ENCODE assay signal across 21 cellular contexts in the genomic region with DNA sequence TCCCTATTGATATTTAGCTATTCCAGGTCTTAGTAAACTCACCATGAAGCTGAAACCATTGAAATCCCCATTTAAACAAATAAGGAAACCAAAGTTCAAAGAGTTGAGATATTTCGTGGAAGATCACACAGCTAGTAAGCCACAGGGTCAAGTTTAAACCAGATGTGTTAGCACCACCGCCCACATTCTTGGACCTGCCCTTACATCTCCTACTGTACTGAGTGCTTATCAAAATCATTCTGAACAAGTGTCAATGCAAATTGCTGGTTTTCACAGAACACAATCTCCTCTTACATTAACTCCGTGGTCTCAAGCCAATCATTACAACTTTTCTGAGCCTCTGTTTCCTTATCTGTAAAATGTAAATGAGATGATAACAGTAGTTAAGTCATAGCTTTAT.
A peak's percentile ranks its signal among the peaks of the same experiment; 100 is the strongest.
DNase-seq lines count a peak whose midpoint lies in the region; ATAC-seq and TF ChIP-seq lines count a peak whose summit lies in the region.
"Had no signal": no experiment of that assay in that cellular context is flagged by ENCODE, and none has a peak within 500 bp of the region (broad histone marks: within the 10 kb centered on the region; RNA-seq: fewer than 3 reads in every experiment).

No MANE protein-coding gene starts in this region.

- no peak for TF ChIP-seq RAD21 in IMR-90 (IDR thresholded peaks at IDR 0.05; ENCODE audit: low read length)

- no peak for TF ChIP-seq CTCF in IMR-90 (conservative IDR thresholded peaks at IDR 0.05; ENCODE audit: low read depth, low read length)
- TF ChIP-seq CTCF in fibroblast of the aortic adventitia (IDR thresholded peaks at IDR 0.05; ENCODE audit: insufficient read depth, low read length), result no peak

- no peaks in the 10 kb centered on the region for H3K79me1 ChIP-seq in IMR-90 (ENCODE audit: low read depth in 1 of 2, low read length in 2 of 2)

- H3K4me3 Mint-ChIP-seq in activated naive CD4-positive, alpha-beta T cell treated with anti-CD3 and anti-CD28 coated beads for 36 hours, result no peak overlapping the region
- H3K4me3 Mint-ChIP-seq: CD4-positive, CD25-positive, alpha-beta regulatory T cell; H9; HFFc6; IgD-negative memory B cell; T-cell had no signal

- H3K4me2 ChIP-seq in IMR-90 (ENCODE audit: low read depth, low read length), result no peak overlapping the region
- H3K4me2 ChIP-seq: A549 had no signal

- ATAC-seq in HG02610 (IDR thresholded peaks at IDR 0.05; ENCODE audit: unreplicated experiment), result peak; percentile 43
- ATAC-seq in IMR-90 (ENCODE audit: low read depth), result no peak
- no peak for ATAC-seq in HG03378 (IDR thresholded peaks at IDR 0.05; ENCODE audit: unreplicated experiment)
- ATAC-seq: A549, Panc1, T-cell had no signal

- no peaks in the 10 kb centered on the region for H3K36me3 Mint-ChIP-seq in activated naive CD4-positive, alpha-beta T cell treated with anti-CD3 and anti-CD28 coated beads for 36 hours (ENCODE audit: low read depth)
- H3K36me3 Mint-ChIP-seq: CD4-positive, CD25-positive, alpha-beta regulatory T cell; IgD-negative memory B cell; T-cell had no signal

- H3K27ac ChIP-seq in IMR-90 (ENCODE audit: insufficient read depth, low read length), result no peak overlapping the region
- H3K27ac ChIP-seq: A549, HL-60 had no signal

- H3K4me1 ChIP-seq in IMR-90 (ENCODE audit: control insufficient read depth, insufficient read depth, low read length), result no peaks in the 10 kb centered on the region; the same call in 1 of the 2 replicates
- H3K4me1 ChIP-seq: A549 had no signal

- no peak for TF ChIP-seq POLR2A in IMR-90 (IDR thresholded peaks at IDR 0.05; ENCODE audit: low read depth, low read length)

- in situ Hi-C loops in IMR-90 (cut with MboI; ENCODE audit: low sequenced_read_pairs), result loop anchor here (25.0 kb wide), 1 partner anchor 667 kb away; a partner anchor contains a TSS

- no TSS peak for BruUV-seq in IMR-90 (replicated peaks; lab: Mats Ljungman, UMichigan)

- peak; percentile 11 for DNase-seq in IMR-90
- peak; percentile 36 for DNase-seq in astrocyte of the hippocampus (ENCODE audit: low read depth, low spot score)
- peak; percentile 36 for DNase-seq in fibroblast of the aortic adventitia (ENCODE audit: low read depth)
- DNase-seq in activated naive CD4-positive, alpha-beta T cell treated with anti-CD3 and anti-CD28 coated beads for 36 hours, result no peak
- no peak for DNase-seq in HuH-7.5 (ENCODE audit: low spot score)
- DNase-seq in NCI-H446 treated with DMSO at 0.1 percent for 48 hours (lab: John Stamatoyannopoulos, UW), result no peak
- DNase-seq: BE2C; CD4-positive, CD25-positive, alpha-beta regulatory T cell; DMS79; H9; HFFc6; NCI-H1694; NCI-H2081 treated with DMSO at 0.1 percent for 48 hours; NCI-H526 treated with DMSO at 0.1 percent for 48 hours; T-cell had no signal

- H2AFZ ChIP-seq in IMR-90 (replicated peaks; ENCODE audit: low read length, poor library complexity), result no peak overlapping the region

- H2AK9ac ChIP-seq in IMR-90 (replicated peaks; ENCODE audit: low read depth, low read length, poor library complexity), result no peak overlapping the region

- H2BK20ac ChIP-seq in IMR-90 (ENCODE audit: low read depth, low read length), result no peak overlapping the region

- no peak overlapping the region for H2BK5ac ChIP-seq in IMR-90 (ENCODE audit: low read depth, low read length, poor library complexity, severe bottlenecking)

- H3K27ac Mint-ChIP-seq in activated naive CD4-positive, alpha-beta T cell treated with anti-CD3 and anti-CD28 coated beads for 36 hours, result no peak overlapping the region
- H3K27ac Mint-ChIP-seq: CD4-positive, CD25-positive, alpha-beta regulatory T cell; H9; HFFc6; IgD-negative memory B cell; T-cell had no signal

- intact Hi-C loops in IMR-90 (cut with micrococcal nuclease), result no loop called here
- intact Hi-C loops in activated naive CD4-positive, alpha-beta T cell treated with anti-CD3 and anti-CD28 coated beads for 36 hours (cut with micrococcal nuclease), result no loop called here

- no peaks in the 10 kb centered on the region for H4K20me1 ChIP-seq in IMR-90 (ENCODE audit: insufficient read depth, low read length)

- H3K27me3 ChIP-seq in IMR-90 (ENCODE audit: control insufficient read depth, insufficient read depth, low read length), result no peaks in the 10 kb centered on the region
- H3K27me3 ChIP-seq: BE2C had no signal

- H3K9ac ChIP-seq in IMR-90 (ENCODE audit: low read depth, low read length), result no peak overlapping the region

- no peak overlapping the region for H3K56ac ChIP-seq in IMR-90 (ENCODE audit: extremely low read depth, insufficient read depth, low read length)

- no peaks in the 10 kb centered on the region for H3K27me3 Mint-ChIP-seq in activated naive CD4-positive, alpha-beta T cell treated with anti-CD3 and anti-CD28 coated beads for 36 hours (ENCODE audit: low read depth)
- H3K27me3 Mint-ChIP-seq: CD4-positive, CD25-positive, alpha-beta regulatory T cell; IgD-negative memory B cell; T-cell had no signal

- CTCF ChIA-PET in IMR-90 (lab: Yijun Ruan, JAX), result no interaction called here
- CTCF ChIA-PET in activated naive CD4-positive, alpha-beta T cell treated with anti-CD3 and anti-CD28 coated beads for 36 hours (lab: Charles Lee), result no interaction called here

- WGBS in IMR-90 (ENCODE audit: extremely low coverage in 2 of 2, insufficient read length in 1 of 2), 2 experiments, result no CpG with 5 or more reads among the region's 3 CpGs

- dilution Hi-C loops in IMR-90 (cut with HindIII; ENCODE audit: low sequenced_read_pairs, unreplicated experiment), result no loop called here

- no peaks in the 10 kb centered on the region for H3K9me3 ChIP-seq in IMR-90 (ENCODE audit: control insufficient read depth, insufficient read depth, low read length)
- H3K9me3 ChIP-seq: A549, BE2C had no signal

- H4K91ac ChIP-seq in IMR-90 (ENCODE audit: insufficient read depth, low read depth, low read length), result no peak overlapping the region

- POLR2A ChIA-PET in IMR-90 (lab: Charles Lee; ENCODE audit: unreplicated experiment), result no interaction called here

- no peak overlapping the region for H3K4me3 ChIP-seq in IMR-90 (ENCODE audit: insufficient read depth, low read depth, low read length)
- no peak overlapping the region for H3K4me3 ChIP-seq in fibroblast of the aortic adventitia (ENCODE audit: low read depth, low read length)
- H3K4me3 ChIP-seq: A549 had no signal

- H2BK15ac ChIP-seq in IMR-90 (ENCODE audit: low read depth, low read length), result no peak overlapping the region

- H3K14ac ChIP-seq in IMR-90 (replicated peaks; ENCODE audit: low read depth, low read length), result no peak overlapping the region

- H3K23ac ChIP-seq in IMR-90 (ENCODE audit: low read depth, low read length), result no peak overlapping the region

- H4K8ac ChIP-seq in IMR-90 (ENCODE audit: low read depth in 2 of 2, low read length in 2 of 2), result no peak overlapping the region

- no peaks in the 10 kb centered on the region for H3K9me1 ChIP-seq in IMR-90 (ENCODE audit: insufficient read depth, low read length)

- H3K4me1 Mint-ChIP-seq in activated naive CD4-positive, alpha-beta T cell treated with anti-CD3 and anti-CD28 coated beads for 36 hours (ENCODE audit: low read depth), result no peaks in the 10 kb centered on the region
- H3K4me1 Mint-ChIP-seq: CD4-positive, CD25-positive, alpha-beta regulatory T cell; IgD-negative memory B cell; T-cell had no signal

- H2BK120ac ChIP-seq in IMR-90 (ENCODE audit: low read depth, low read length), result no peak overlapping the region

- H2AK5ac ChIP-seq in IMR-90 (ENCODE audit: low read depth, low read length), result no peak overlapping the region

- H4K5ac ChIP-seq in IMR-90 (ENCODE audit: low read depth, low read length), result no peak overlapping the region

- no peak overlapping the region for H3K4ac ChIP-seq in IMR-90 (ENCODE audit: low read depth, low read length)

- no peak overlapping the region for H3K18ac ChIP-seq in IMR-90 (ENCODE audit: low read depth, low read length)

- H3K9me3 Mint-ChIP-seq in activated naive CD4-positive, alpha-beta T cell treated with anti-CD3 and anti-CD28 coated beads for 36 hours, result peaks cover 4% of the 10 kb centered on the region
- H3K9me3 Mint-ChIP-seq: H9, HFFc6 had no signal

- H3K36me3 ChIP-seq in IMR-90 (ENCODE audit: control insufficient read depth, insufficient read depth, low read length), result no peaks in the 10 kb centered on the region
- H3K36me3 ChIP-seq: BE2C had no signal

TF ChIP-seq in IMR-90, 13 proteins besides CTCF, POLR2A, EP300 and RAD21:
- TF ChIP-seq NFE2L2 (IDR thresholded peaks at IDR 0.05; ENCODE audit: low read depth, low read length) (no peak), FOS (IDR thresholded peaks at IDR 0.05; ENCODE audit: low read depth, low read length) (no peak), SMC3 (IDR thresholded peaks at IDR 0.05; ENCODE audit: low read depth, low read length) (no peak), MAZ (IDR thresholded peaks at IDR 0.05; ENCODE audit: borderline replicate concordance, low read depth, low read length) (no peak), RFX5 (IDR thresholded peaks at IDR 0.05; ENCODE audit: low read depth, low read length) (no peak), MXI1 (IDR thresholded peaks at IDR 0.05; ENCODE audit: borderline replicate concordance, low read depth, low read length) (no peak), CHD1 (IDR thresholded peaks at IDR 0.05; ENCODE audit: low read depth, low read length) (no peak), BHLHE40 (IDR thresholded peaks at IDR 0.05; ENCODE audit: low read depth, low read length) (no peak), MAFK (IDR thresholded peaks at IDR 0.05; ENCODE audit: low read depth, low read length) (no peak), CEBPB (IDR thresholded peaks at IDR 0.05; ENCODE audit: low read depth, low read length) (no peak), RCOR1 (IDR thresholded peaks at IDR 0.05; ENCODE audit: insufficient replicate concordance, low read length) (no peak)
- TF ChIP-seq, protein P1, sequence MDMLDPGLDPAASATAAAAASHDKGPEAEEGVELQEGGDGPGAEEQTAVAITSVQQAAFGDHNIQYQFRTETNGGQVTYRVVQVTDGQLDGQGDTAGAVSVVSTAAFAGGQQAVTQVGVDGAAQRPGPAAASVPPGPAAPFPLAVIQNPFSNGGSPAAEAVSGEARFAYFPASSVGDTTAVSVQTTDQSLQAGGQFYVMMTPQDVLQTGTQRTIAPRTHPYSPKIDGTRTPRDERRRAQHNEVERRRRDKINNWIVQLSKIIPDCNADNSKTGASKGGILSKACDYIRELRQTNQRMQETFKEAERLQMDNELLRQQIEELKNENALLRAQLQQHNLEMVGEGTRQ (IDR thresholded peaks at IDR 0.05; ENCODE audit: low read depth, low read length), result no peak
- TF ChIP-seq, protein P2, sequence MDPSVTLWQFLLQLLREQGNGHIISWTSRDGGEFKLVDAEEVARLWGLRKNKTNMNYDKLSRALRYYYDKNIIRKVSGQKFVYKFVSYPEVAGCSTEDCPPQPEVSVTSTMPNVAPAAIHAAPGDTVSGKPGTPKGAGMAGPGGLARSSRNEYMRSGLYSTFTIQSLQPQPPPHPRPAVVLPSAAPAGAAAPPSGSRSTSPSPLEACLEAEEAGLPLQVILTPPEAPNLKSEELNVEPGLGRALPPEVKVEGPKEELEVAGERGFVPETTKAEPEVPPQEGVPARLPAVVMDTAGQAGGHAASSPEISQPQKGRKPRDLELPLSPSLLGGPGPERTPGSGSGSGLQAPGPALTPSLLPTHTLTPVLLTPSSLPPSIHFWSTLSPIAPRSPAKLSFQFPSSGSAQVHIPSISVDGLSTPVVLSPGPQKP (IDR thresholded peaks at IDR 0.05; ENCODE audit: borderline replicate concordance, low read depth, low read length), result no peak
TF ChIP-seq in IMR-90: peak in this region for 0.

Comparison
In these comparisons a context has a peak if more than half of its experiments do, and no peak if none do; other contexts are left out.
1. DNase-seq: peak in IMR-90 (single experiment), astrocyte of the hippocampus (single experiment) and fibroblast of the aortic adventitia (single experiment); none in activated naive CD4-positive, alpha-beta T cell treated with anti-CD3 and anti-CD28 coated beads for 36 hours (single experiment), HuH-7.5 (single experiment) and NCI-H446 treated with DMSO at 0.1 percent for 48 hours (single experiment).